ENCODE assay signal across 1 cellular context in the genomic region with DNA sequence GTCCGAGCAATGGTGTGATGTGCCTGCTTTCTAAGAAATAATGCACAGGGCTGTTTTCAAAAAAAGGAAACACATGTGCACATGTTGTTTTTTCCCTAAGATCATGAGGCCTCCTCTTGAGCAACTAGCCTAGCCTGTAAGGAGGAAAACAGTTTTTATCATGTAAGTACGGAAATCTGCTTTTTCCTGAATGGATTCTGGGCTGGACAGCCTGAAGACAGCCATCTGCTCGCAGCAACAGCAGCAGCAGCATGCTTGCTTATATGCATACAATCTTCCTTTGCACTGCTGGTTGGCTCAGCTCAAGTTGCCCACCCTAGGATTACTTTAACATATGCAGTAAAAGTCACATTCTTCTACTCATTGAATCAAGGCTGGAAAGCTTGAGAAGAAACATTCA.
TF ChIP-seq lines count a peak whose summit lies in the region.

No MANE protein-coding gene starts in this region.

TF ChIP-seq in GM23338, 12 proteins besides CTCF, POLR2A, EP300 and RAD21 (continued from another document):
- TF ChIP-seq, protein P1, sequence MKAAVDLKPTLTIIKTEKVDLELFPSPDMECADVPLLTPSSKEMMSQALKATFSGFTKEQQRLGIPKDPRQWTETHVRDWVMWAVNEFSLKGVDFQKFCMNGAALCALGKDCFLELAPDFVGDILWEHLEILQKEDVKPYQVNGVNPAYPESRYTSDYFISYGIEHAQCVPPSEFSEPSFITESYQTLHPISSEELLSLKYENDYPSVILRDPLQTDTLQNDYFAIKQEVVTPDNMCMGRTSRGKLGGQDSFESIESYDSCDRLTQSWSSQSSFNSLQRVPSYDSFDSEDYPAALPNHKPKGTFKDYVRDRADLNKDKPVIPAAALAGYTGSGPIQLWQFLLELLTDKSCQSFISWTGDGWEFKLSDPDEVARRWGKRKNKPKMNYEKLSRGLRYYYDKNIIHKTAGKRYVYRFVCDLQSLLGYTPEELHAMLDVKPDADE (IDR thresholded peaks at IDR 0.05) = no peak
- no peak for TF ChIP-seq EZH2 (IDR thresholded peaks at IDR 0.05; ENCODE audit: low read depth, unreplicated experiment)
- no peak for TF ChIP-seq POLR2AphosphoS5 (IDR thresholded peaks at IDR 0.05; ENCODE audit: low read depth)
TF ChIP-seq in GM23338: peak in this region for 0.
